ENCODE assay signal across 9 cellular contexts in the genomic region with DNA sequence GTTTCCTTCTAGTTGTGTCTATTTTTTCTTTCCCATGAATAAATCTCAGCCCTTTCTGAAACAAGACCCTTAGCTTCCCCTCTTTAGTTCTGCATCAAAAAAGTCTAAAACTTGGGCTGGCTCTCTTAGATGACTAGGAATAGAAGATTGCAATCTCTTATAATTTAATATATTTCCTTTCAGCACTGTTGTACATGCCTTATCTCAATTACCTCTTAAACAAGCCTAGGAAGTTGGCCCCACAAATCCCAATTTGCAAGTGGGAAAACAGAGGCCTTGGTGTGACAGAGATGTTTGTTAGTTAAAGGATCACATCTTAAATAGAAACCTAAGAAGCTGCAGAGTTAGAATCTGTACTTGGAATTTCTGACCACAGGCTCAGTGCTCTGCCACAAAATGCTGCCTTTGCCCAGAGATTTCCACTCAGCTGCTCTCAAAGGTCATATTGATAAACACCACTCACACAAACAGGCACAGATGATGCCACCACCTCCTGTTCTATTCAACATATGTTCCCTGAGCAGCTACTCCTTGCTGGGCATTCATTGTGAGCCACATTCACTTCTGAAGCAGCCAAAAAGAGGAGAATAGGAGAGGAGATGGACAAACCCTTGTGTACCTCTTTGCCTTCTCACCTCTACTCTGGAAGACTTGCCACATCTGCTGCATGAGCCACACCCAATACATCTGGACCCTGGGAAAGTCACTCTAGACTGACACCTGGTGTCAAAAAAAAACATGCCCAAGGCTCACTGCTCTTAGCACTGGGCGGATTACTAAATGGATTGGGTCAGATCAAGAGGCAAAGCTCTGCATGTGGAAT. TPM values are rescaled to one million over a fixed set of nuclear protein-coding genes. Genes with fewer than 3 reads are reported as not detected.
DNase-seq lines count a peak whose midpoint lies in the region; ATAC-seq, FAIRE-seq and TF ChIP-seq lines count a peak whose summit lies in the region.
"Had no signal": no experiment of that assay in that cellular context is flagged by ENCODE, and none has a peak within 500 bp of the region (broad histone marks: within the 10 kb centered on the region; RNA-seq: fewer than 3 reads in every experiment).

No MANE protein-coding gene starts in this region.

- H3K4me1 Mint-ChIP-seq in brain = peaks cover 25% of the 10 kb centered on the region

- H3K23ac ChIP-seq in neuronal stem cell (ENCODE audit: low read depth, low read length, poor library complexity) = no peak overlapping the region

- H3K9ac ChIP-seq in neuronal stem cell (ENCODE audit: low read depth, low read length, poor library complexity) = no peak overlapping the region

- H3K79me1 ChIP-seq in neuronal stem cell (ENCODE audit: low read depth, low read length) = no peaks in the 10 kb centered on the region

- no peaks in the 10 kb centered on the region for H3K36me3 ChIP-seq in BJ (ENCODE audit: control insufficient read depth, insufficient read depth, low read length)
- no peaks in the 10 kb centered on the region for H3K36me3 ChIP-seq in neuronal stem cell (replicated peaks in 1 of 2; ENCODE audit: control insufficient read depth in 2 of 2, insufficient read depth in 2 of 2, low read length in 2 of 2)
- H3K36me3 ChIP-seq in thyroid gland = no peaks in the 10 kb centered on the region

- no CpG with 5 or more reads among the region's 1 CpG for WGBS in neuronal stem cell (ENCODE audit: extremely low coverage in 2 of 2, insufficient read length in 2 of 2, insufficient replicate concordance in 1 of 2), 2 donors
- whole genome bisulfite sequencing in thyroid gland, 2 donors = 33 to 42% methylated on average over 1 of the region's 1 CpG

- H3K27me3 Mint-ChIP-seq in brain = peaks cover 12% of the 10 kb centered on the region

- H3K9me3 ChIP-seq in neuronal stem cell (replicated peaks in 1 of 2; ENCODE audit: control insufficient read depth in 2 of 2, insufficient read depth in 1 of 2, low read depth in 1 of 2, low read length in 2 of 2) = peaks cover 0 to 1% of the 10 kb centered on the region in 2 donors
- no peaks in the 10 kb centered on the region for H3K9me3 ChIP-seq in thyroid gland

- in situ Hi-C loops in GM13977 (cut with MboI; ENCODE audit: low pct_unique_long_range_greater_than_20kb, low sequenced_read_pairs, unreplicated experiment) = loop anchor here (25.0 kb wide), 2 partner anchors 502 to 602 kb away; no protein-coding TSS in a partner anchor

- H3K4ac ChIP-seq in neuronal stem cell (ENCODE audit: low read length) = no peak overlapping the region

- no peak overlapping the region for H4K8ac ChIP-seq in neuronal stem cell (ENCODE audit: low read depth, low read length)

- no peaks in the 10 kb centered on the region for H3K36me3 Mint-ChIP-seq in brain

- H3K4me3 Mint-ChIP-seq in brain = no peak overlapping the region

- TF ChIP-seq CTCF in BJ (IDR thresholded peaks at IDR 0.05; ENCODE audit: insufficient read depth, low read depth, low read length) (peak; percentile 17; the same call in 1 of the 2 replicates), GM13977 (IDR thresholded peaks at IDR 0.05; ENCODE audit: extremely low read depth, insufficient read depth, missing control alignments) (peak; percentile 55), brain (conservative IDR thresholded peaks at IDR 0.05) (peak; percentile 56 to 70), thyroid gland (IDR thresholded peaks at IDR 0.05) (peak in 3 of 6 experiments; percentile 17 to 47 (median 38))

- POLR2A ChIA-PET in BJ (lab: Charles Lee) = interaction anchor here (0.6 kb wide), 1 partner anchor 779 kb away, joined by 4 read pairs; no protein-coding TSS in a partner anchor

- no peak overlapping the region for H4K91ac ChIP-seq in neuronal stem cell (ENCODE audit: low read depth, low read length, poor library complexity)

- no peak overlapping the region for H3K14ac ChIP-seq in neuronal stem cell (ENCODE audit: low read length)

- no peak overlapping the region for H2BK5ac ChIP-seq in neuronal stem cell (ENCODE audit: low read length)

- H3K18ac ChIP-seq in neuronal stem cell (ENCODE audit: low read length) = no peak overlapping the region

- no peak overlapping the region for H2BK12ac ChIP-seq in neuronal stem cell (ENCODE audit: low read length)

- no peak overlapping the region for H3K27ac ChIP-seq in neuronal stem cell (replicated peaks; ENCODE audit: low read length)
- no peak overlapping the region for H3K27ac ChIP-seq in thyroid gland

- H3K27me3 ChIP-seq in BJ (ENCODE audit: control insufficient read depth, insufficient read depth, low read length) (peaks cover 3% of the 10 kb centered on the region), neuronal stem cell (ENCODE audit: control insufficient read depth in 3 of 3, insufficient read depth in 3 of 3, low read depth in 1 of 3, low read length in 3 of 3) (no peaks in the 10 kb centered on the region), thyroid gland (no peaks in the 10 kb centered on the region)

- FAIRE-seq in frontal cortex (lab: Jason Lieb, UNC) = no peak

- peak overlapping the region; percentile 72 for H2AK5ac ChIP-seq in neuronal stem cell (ENCODE audit: low read depth, low read length)

- H3K9me3 Mint-ChIP-seq in brain = peaks cover 0 to 3% (median 0%) of the 10 kb centered on the region in 5 experiments

- DNase-seq in BJ (ENCODE audit: low read depth) (no peak), GM13977 (ENCODE audit: low spot score) (peak; percentile 50), NCI-H2171 treated with DMSO at 0.1 percent for 48 hours (lab: John Stamatoyannopoulos, UW) (peak; percentile 85), neuronal stem cell (ENCODE audit: low spot score) (no peak), thyroid gland (no peak), frontal cortex (ENCODE audit: low spot score in 2 of 2) (no peak)

- CTCF ChIA-PET in BJ (lab: Yijun Ruan, JAX) = interaction anchor here (0.6 to 4.9 kb wide), 5 partner anchors 10 to 596 kb away, joined by 3 to 31 read pairs (median 6); no protein-coding TSS in a partner anchor

- no peak overlapping the region for H2AFZ ChIP-seq in neuronal stem cell (ENCODE audit: low read length)

- no peak for TF ChIP-seq POLR2A in thyroid gland (IDR thresholded peaks at IDR 0.05)

- H3K4me1 ChIP-seq in neuronal stem cell (ENCODE audit: control insufficient read depth in 2 of 2, insufficient read depth in 1 of 2, low read depth in 1 of 2, low read length in 2 of 2) (no peaks in the 10 kb centered on the region), thyroid gland (no peaks in the 10 kb centered on the region)

- no peak overlapping the region for H2BK120ac ChIP-seq in neuronal stem cell (ENCODE audit: low read depth, low read length)

- H3K4me2 ChIP-seq in neuronal stem cell (ENCODE audit: insufficient read depth, low read length, poor library complexity, severe bottlenecking) = no peak overlapping the region

- no peak overlapping the region for H3K4me3 ChIP-seq in BJ (ENCODE audit: low read depth, low read length)
- no peak overlapping the region for H3K4me3 ChIP-seq in neuronal stem cell (ENCODE audit: low read length in 2 of 2)
- H3K4me3 ChIP-seq in thyroid gland (replicated peaks in 1 of 3) = no peak overlapping the region

- no peak overlapping the region for H2BK15ac ChIP-seq in neuronal stem cell (ENCODE audit: low read length)

- peak overlapping the region in 3 of 5 experiments; percentile 51 to 73 (median 69) for H3K27ac Mint-ChIP-seq in brain

- no peak for ATAC-seq in GM21528 (IDR thresholded peaks at IDR 0.05; ENCODE audit: low FRiP score, unreplicated experiment)

- intact Hi-C loops in thyroid gland (cut with DNase I) = loop anchor here (10.0 kb wide), 1 partner anchor 495 kb away; no protein-coding TSS in a partner anchor

RNA-seq across cellular contexts. Expression of a gene that starts 5.5 kb away (rescaled TPM):
- polyA plus RNA-seq in BJ (2011; rRNA removed) = not detected in 2 replicates
- not detected in 2 replicates for polyA minus RNA-seq in BJ (2011; rRNA and poly(A)+ RNA removed)
- not detected for polyA plus RNA-seq in brain (ENCODE audit: insufficient read depth, low read depth, low replicate concordance)
- polyA plus RNA-seq in neuronal stem cell (2013, experiment 1 of 2) = not detected
- not detected for polyA plus RNA-seq in neuronal stem cell (2013, experiment 2 of 2)
- total RNA-seq in thyroid gland = not detected
- not detected for total RNA-seq in frontal cortex
- total RNA-seq: dermis microvascular lymphatic vessel endothelial cell had no signal

Comparison
In these comparisons a context has a peak if more than half of its experiments do, and no peak if none do; other contexts are left out.
1. DNase-seq: peak in GM13977 (single experiment) and NCI-H2171 treated with DMSO at 0.1 percent for 48 hours (single experiment); none in BJ (single experiment), neuronal stem cell (single experiment), thyroid gland (0 of 2) and frontal cortex (0 of 2).